1 cellular context compared by ENCODE assay signal in the genomic region with DNA sequence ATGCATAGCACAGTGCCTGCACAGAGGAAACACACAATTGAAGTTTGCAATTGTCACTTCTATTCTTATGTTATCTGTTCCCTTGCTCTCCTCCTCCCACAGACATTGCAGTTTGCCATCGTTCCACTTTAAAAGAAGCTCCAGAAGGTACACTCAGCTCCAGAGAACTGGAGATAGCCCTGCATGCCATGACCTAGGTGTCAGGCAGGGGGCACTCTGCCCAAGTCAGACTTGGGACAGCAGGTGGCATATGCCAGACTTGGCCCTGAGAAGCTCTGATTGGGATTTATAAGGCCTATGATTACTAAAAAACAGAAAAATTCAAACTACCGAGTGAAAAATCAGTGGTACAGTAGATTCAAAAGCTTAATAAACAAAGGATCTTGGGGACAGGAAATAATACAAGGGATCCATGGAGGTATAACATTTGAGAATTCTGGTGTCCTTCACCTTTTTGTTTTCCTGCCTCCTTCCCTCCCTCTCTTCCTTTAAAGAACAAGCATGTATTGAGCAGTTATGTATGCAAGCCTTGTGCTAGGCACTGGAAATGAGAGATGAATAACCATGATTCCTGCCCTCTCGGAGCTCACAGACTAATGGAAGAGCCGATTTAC.
TF ChIP-seq lines count a peak whose summit lies in the region.

No MANE protein-coding gene starts in this region.

TF ChIP-seq in HepG2, 621 proteins besides CTCF, POLR2A, EP300 and RAD21 (continued from another document):
- TF ChIP-seq, protein P1, sequence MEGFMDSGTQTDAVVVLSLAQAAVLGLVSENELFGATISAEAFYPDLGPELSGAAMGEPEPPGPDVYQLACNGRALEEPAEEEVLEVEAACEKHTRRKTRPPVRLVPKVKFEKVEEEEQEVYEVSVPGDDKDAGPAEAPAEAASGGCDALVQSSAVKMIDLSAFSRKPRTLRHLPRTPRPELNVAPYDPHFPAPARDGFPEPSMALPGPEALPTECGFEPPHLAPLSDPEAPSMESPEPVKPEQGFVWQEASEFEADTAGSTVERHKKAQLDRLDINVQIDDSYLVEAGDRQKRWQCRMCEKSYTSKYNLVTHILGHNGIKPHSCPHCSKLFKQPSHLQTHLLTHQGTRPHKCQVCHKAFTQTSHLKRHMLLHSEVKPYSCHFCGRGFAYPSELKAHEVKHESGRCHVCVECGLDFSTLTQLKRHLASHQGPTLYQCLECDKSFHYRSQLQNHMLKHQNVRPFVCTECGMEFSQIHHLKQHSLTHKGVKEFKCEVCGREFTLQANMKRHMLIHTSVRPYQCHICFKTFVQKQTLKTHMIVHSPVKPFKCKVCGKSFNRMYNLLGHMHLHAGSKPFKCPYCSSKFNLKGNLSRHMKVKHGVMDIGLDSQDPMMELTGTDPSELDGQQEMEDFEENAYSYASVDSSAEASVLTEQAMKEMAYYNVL (CRISPR knock-in tag; IDR thresholded peaks at IDR 0.05; ENCODE audit: borderline replicate concordance): no peak
